In genomic region chr4:8830611-8831200, GRCh38 we compare ENCODE assay signal across 19 cellular contexts. TPM values are rescaled to one million over a fixed set of nuclear protein-coding genes. Genes with fewer than 3 reads are reported as not detected.
"Had no signal": no experiment of that assay in that cellular context is flagged by ENCODE, and none has a peak within 500 bp of the region (broad histone marks: within the 10 kb centered on the region; RNA-seq: fewer than 3 reads in every experiment).

No MANE protein-coding gene starts in this region.

- ATAC-seq: activated naive CD4-positive, alpha-beta T cell treated with anti-CD3 and anti-CD28 coated beads, Interleukin-2, amount 50 U/mL, for 72 hours; activated T-helper 17 cell treated with anti-CD3 and anti-CD28 coated beads, Interleukin-2, amount 50 U/mL, for 72 hours; gastrocnemius medialis; heart right ventricle; left ventricle myocardium superior; stimulated activated memory B cell treated with anti-CD40 and anti-IgM and Interleukin-4, amounts not matched to agents 10 μg/mL and 1 μg/mL and 100 μg/mL, for 72 hours had no signal

- H3K36me3 ChIP-seq: breast epithelium, gastrocnemius medialis, heart right ventricle had no signal

- H3K27ac ChIP-seq: breast epithelium, gastrocnemius medialis, heart right ventricle, parathyroid adenoma had no signal

- H3K4me3 ChIP-seq: breast epithelium, gastrocnemius medialis, heart right ventricle had no signal

- H3K9ac ChIP-seq: parathyroid adenoma had no signal

- DNase-seq: activated CD4-positive, alpha-beta memory T cell treated with anti-CD3 and anti-CD28 coated beads for 36 hours; activated CD8-positive, alpha-beta memory T cell treated with anti-CD3 and anti-CD28 coated beads, Interleukin-2, amount 50 U/mL, for 4 hours; effector CD4-positive, alpha-beta T cell; gastrocnemius medialis; heart right ventricle; left ventricle myocardium superior; mesendoderm; retina; SHP77 treated with DMSO at 0.1 percent for 48 hours; small intestine had no signal

- H3K4me1 ChIP-seq: breast epithelium, gastrocnemius medialis, heart right ventricle, parathyroid adenoma had no signal

- H3K9me3 ChIP-seq: breast epithelium, gastrocnemius medialis had no signal

RNA-seq across cellular contexts. Expression of gene HMX1, which starts 40.9 kb away (rescaled TPM):
- total RNA-seq: activated CD4-positive, alpha-beta memory T cell treated with anti-CD3 and anti-CD28 coated beads for 36 hours; activated naive CD4-positive, alpha-beta T cell treated with anti-CD3 and anti-CD28 coated beads, Interleukin-2, amount 50 U/mL, for 72 hours; activated T-helper 17 cell treated with anti-CD3 and anti-CD28 coated beads, Interleukin-2, amount 50 U/mL, for 72 hours; aorta; breast epithelium; gastrocnemius medialis; left ventricle myocardium superior; subcutaneous adipose tissue had no signal
- polyA plus RNA-seq: aorta, heart right ventricle, keratinocyte, small intestine, urinary bladder had no signal
